Comparison of ENCODE assay signal across 20 cellular contexts in genomic region chr5:20833081-20833627, GRCh38.
DNase-seq lines count a peak whose midpoint lies in the region; ATAC-seq, FAIRE-seq and TF ChIP-seq lines count a peak whose summit lies in the region.
"Had no signal": no experiment of that assay in that cellular context is flagged by ENCODE, and none has a peak within 500 bp of the region (broad histone marks: within the 10 kb centered on the region; RNA-seq: fewer than 3 reads in every experiment).

No MANE protein-coding gene starts in this region.

- no peaks in the 10 kb centered on the region for H3K9me3 ChIP-seq in K562 (replicated peaks; ENCODE audit: control insufficient read depth, insufficient read depth, low read depth, low read length)
- H3K9me3 ChIP-seq: Caco-2, uterus had no signal

- CTCF ChIA-PET in K562 (lab: Yijun Ruan, JAX; ENCODE audit: low intra/inter-chr PET ratio), result no interaction called here

- H3K27me3 ChIP-seq in K562 (ENCODE audit: control insufficient read depth in 2 of 2, insufficient read depth in 2 of 2, low read length in 2 of 2), result no peaks in the 10 kb centered on the region
- H3K27me3 ChIP-seq: left lung, uterus had no signal

- H4K20me1 ChIP-seq in K562 (replicated peaks; ENCODE audit: control insufficient read depth, insufficient read depth, low read length), result no peaks in the 10 kb centered on the region

- H3K4me1 ChIP-seq in K562 (replicated peaks in 1 of 2; ENCODE audit: control insufficient read depth in 2 of 2, insufficient read depth in 2 of 2, low read length in 2 of 2), result no peaks in the 10 kb centered on the region
- H3K4me1 ChIP-seq: Caco-2, left lung, parathyroid adenoma, uterus had no signal

- 3% methylated on average over 4 of the region's 4 CpGs for WGBS in K562 (ENCODE audit: insufficient coverage, low coverage, missing lambda C conversion rate)

- TF ChIP-seq POLR2A in K562 (conservative IDR thresholded peaks at IDR 0.05), result no peak

- intact Hi-C loops in K562 (cut with micrococcal nuclease), result no loop called here
- intact Hi-C loops in left ventricle myocardium superior (cut with micrococcal nuclease), result no loop called here

- no peak for FAIRE-seq in K562 (lab: Jason Lieb, UNC)
- FAIRE-seq: GM12891 had no signal

- no peaks in the 10 kb centered on the region for H3K36me3 ChIP-seq in K562 (ENCODE audit: control insufficient read depth, insufficient read depth, low read length)
- H3K36me3 ChIP-seq: left lung, uterus had no signal

- POLR2A ChIA-PET in K562 (lab: Yijun Ruan, JAX), result no interaction called here

- no peak overlapping the region for H2AFZ ChIP-seq in K562 (ENCODE audit: low read depth, low read length)
- H2AFZ ChIP-seq: parathyroid adenoma had no signal

- no peaks in the 10 kb centered on the region for H3K9me1 ChIP-seq in K562 (ENCODE audit: control insufficient read depth, insufficient read depth, low read length)

- no peak; a peak in 1 of 4 replicates for TF ChIP-seq RAD21 in K562 (CRISPR knock-in tag; conservative IDR thresholded peaks at IDR 0.05 in 1 of 2, IDR thresholded peaks at IDR 0.05 in 1 of 2)

- TF ChIP-seq CTCF in K562 (IDR thresholded peaks at IDR 0.05 in 2 of 3, conservative IDR thresholded peaks at IDR 0.05 in 1 of 3; ENCODE audit: insufficient read depth in 2 of 3, low read depth in 1 of 3, low read length in 3 of 3), result peak in 2 of 3 experiments; percentile 15 to 36; a peak in 3 of 6 replicates

- no peak for TF ChIP-seq EP300 in K562 (IDR thresholded peaks at IDR 0.05; ENCODE audit: low read length)

- ATAC-seq in K562 (peak; percentile 72; the same call in 2 of the 3 replicates), left ventricle myocardium superior (no peak)
- ATAC-seq: activated CD4-positive, CD25-positive, alpha-beta regulatory T cell treated with anti-CD3 and anti-CD28 coated beads, Interleukin-2, amount 50 U/mL, for 24 hours; left lung; naive thymus-derived CD4-positive, alpha-beta T cell had no signal

- DNase-seq in D341Med (ENCODE audit: low spot score), result peak; percentile 4
- DNase-seq in KBM-7, result peak; percentile 6
- peak in 3 of 4 experiments; percentile 1 to 5 (median 2) for DNase-seq in K562 (ENCODE audit: extremely low read depth in 1 of 4, low spot score in 3 of 4)
- peak; percentile 7 for DNase-seq in myocyte (ENCODE audit: low read depth)
- no peak for DNase-seq in mesenteric fat pad (ENCODE audit: low spot score)
- no peak for DNase-seq in left ventricle myocardium superior
- no peak for DNase-seq in retina
- no peak for DNase-seq in SHP77 treated with DMSO at 0.1 percent for 48 hours (lab: John Stamatoyannopoulos, UW)
- DNase-seq: Caco-2; cortex of kidney; GF-D8; left lung; naive thymus-derived CD4-positive, alpha-beta T cell; NCI-H1930; Right ventricle myocardium superior; stimulated activated CD4-positive, alpha-beta T cell treated with anti-CD3 and anti-CD28 coated beads, Interleukin-4, amount 100 ng/mL, for 4 hours; uterus had no signal

- H3K4me2 ChIP-seq in K562 (ENCODE audit: insufficient read depth, low read length), result no peak overlapping the region

- H3K27ac ChIP-seq in K562 (ENCODE audit: extremely low read depth, low read depth, low read length), result no peak overlapping the region
- H3K27ac ChIP-seq: left lung, parathyroid adenoma, uterus had no signal

- in situ Hi-C loops in KBM-7 (cut with MboI; ENCODE audit: low pct_unique_long_range_greater_than_20kb, low sequenced_read_pairs), result no loop called here
- in situ Hi-C loops in K562 (cut with MboI), result no loop called here

- H3K79me2 ChIP-seq in K562 (ENCODE audit: control insufficient read depth, insufficient read depth, low read length), result no peaks in the 10 kb centered on the region
- H3K79me2 ChIP-seq: parathyroid adenoma had no signal

- H3K9ac ChIP-seq in K562 (ENCODE audit: insufficient read depth in 1 of 2, low read depth in 2 of 2, low read length in 2 of 2), result no peak overlapping the region
- H3K9ac ChIP-seq: parathyroid adenoma had no signal

- H3K4me3 ChIP-seq in K562, result no peak overlapping the region
- H3K4me3 ChIP-seq: left lung, uterus had no signal

- no TSS peak for BruUV-seq in K562 (replicated peaks; lab: Mats Ljungman, UMichigan)

TF ChIP-seq in K562, 482 proteins besides CTCF, POLR2A, EP300 and RAD21:
- TF ChIP-seq NR0B1 (IDR thresholded peaks at IDR 0.05; ENCODE audit: partially characterized antibody), result no peak
- TF ChIP-seq HOMEZ (CRISPR knock-in tag; IDR thresholded peaks at IDR 0.05), result no peak
- TF ChIP-seq ZBTB34 (CRISPR knock-in tag; IDR thresholded peaks at IDR 0.05), result no peak

Comparison
In these comparisons a context has a peak if more than half of its experiments do, and no peak if none do; other contexts are left out.
1. DNase-seq: peak in D341Med (single experiment), KBM-7 (single experiment), K562 (3 of 4) and myocyte (single experiment); none in mesenteric fat pad (single experiment), left ventricle myocardium superior (single experiment), retina (single experiment) and SHP77 treated with DMSO at 0.1 percent for 48 hours (single experiment).